ENCODE assay signal across 1 cellular context in genomic region chr22:43393132-43393844, GRCh38.
TF ChIP-seq lines count a peak whose summit lies in the region.

No MANE protein-coding gene starts in this region.

TF ChIP-seq in HEK293, 187 proteins besides CTCF, POLR2A, EP300 and RAD21 (continued from another document):
- TF ChIP-seq PRDM10 (tag by site-specific recombination; IDR thresholded peaks at IDR 0.05): peak; percentile 69
- TF ChIP-seq ZNF701 (tag by site-specific recombination; IDR thresholded peaks at IDR 0.05): peak; percentile 86; the same call in 1 of the 2 replicates
- no peak for TF ChIP-seq ZNF561 (tag by site-specific recombination; IDR thresholded peaks at IDR 0.05; ENCODE audit: borderline replicate concordance)
- TF ChIP-seq GLIS1 (tag by site-specific recombination; IDR thresholded peaks at IDR 0.05): peak; percentile 29
- TF ChIP-seq, protein P1, sequence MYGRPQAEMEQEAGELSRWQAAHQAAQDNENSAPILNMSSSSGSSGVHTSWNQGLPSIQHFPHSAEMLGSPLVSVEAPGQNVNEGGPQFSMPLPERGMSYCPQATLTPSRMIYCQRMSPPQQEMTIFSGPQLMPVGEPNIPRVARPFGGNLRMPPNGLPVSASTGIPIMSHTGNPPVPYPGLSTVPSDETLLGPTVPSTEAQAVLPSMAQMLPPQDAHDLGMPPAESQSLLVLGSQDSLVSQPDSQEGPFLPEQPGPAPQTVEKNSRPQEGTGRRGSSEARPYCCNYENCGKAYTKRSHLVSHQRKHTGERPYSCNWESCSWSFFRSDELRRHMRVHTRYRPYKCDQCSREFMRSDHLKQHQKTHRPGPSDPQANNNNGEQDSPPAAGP (tag by site-specific recombination; IDR thresholded peaks at IDR 0.05): peak; percentile 54; the same call in 1 of the 2 replicates
- TF ChIP-seq, protein P2, sequence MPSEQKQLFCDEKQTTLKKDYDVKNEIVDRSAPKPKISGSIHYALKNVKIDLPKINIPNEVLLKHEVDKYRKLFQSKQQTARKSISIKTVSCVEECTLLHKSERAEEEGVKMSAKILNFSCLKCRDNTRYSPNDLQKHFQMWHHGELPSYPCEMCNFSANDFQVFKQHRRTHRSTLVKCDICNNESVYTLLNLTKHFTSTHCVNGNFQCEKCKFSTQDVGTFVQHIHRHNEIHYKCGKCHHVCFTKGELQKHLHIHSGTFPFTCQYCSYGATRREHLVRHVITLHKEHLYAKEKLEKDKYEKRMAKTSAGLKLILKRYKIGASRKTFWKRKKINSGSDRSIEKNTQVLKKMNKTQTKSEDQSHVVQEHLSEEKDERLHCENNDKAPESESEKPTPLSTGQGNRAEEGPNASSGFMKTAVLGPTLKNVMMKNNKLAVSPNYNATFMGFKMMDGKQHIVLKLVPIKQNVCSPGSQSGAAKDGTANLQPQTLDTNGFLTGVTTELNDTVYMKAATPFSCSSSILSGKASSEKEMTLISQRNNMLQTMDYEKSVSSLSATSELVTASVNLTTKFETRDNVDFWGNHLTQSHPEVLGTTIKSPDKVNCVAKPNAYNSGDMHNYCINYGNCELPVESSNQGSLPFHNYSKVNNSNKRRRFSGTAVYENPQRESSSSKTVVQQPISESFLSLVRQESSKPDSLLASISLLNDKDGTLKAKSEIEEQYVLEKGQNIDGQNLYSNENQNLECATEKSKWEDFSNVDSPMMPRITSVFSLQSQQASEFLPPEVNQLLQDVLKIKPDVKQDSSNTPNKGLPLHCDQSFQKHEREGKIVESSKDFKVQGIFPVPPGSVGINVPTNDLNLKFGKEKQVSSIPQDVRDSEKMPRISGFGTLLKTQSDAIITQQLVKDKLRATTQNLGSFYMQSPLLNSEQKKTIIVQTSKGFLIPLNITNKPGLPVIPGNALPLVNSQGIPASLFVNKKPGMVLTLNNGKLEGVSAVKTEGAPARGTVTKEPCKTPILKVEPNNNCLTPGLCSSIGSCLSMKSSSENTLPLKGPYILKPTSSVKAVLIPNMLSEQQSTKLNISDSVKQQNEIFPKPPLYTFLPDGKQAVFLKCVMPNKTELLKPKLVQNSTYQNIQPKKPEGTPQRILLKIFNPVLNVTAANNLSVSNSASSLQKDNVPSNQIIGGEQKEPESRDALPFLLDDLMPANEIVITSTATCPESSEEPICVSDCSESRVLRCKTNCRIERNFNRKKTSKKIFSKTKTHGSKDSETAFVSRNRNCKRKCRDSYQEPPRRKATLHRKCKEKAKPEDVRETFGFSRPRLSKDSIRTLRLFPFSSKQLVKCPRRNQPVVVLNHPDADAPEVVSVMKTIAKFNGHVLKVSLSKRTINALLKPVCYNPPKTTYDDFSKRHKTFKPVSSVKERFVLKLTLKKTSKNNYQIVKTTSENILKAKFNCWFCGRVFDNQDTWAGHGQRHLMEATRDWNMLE (tag by site-specific recombination; conservative IDR thresholded peaks at IDR 0.05; ENCODE audit: low read depth): 0 out of 2 replicates have a peak, but pooled peaks have one; percentile 26
- peak; percentile 88 for TF ChIP-seq ZNF692 (tag by site-specific recombination; IDR thresholded peaks at IDR 0.05)
- peak; percentile 58 for TF ChIP-seq PATZ1 (tag by site-specific recombination; IDR thresholded peaks at IDR 0.05)
- TF ChIP-seq ZFP69B (tag by site-specific recombination; IDR thresholded peaks at IDR 0.05): peak; percentile 69
- TF ChIP-seq ZNF140 (tag by site-specific recombination; IDR thresholded peaks at IDR 0.05): no peak
- TF ChIP-seq GLIS2 (tag by site-specific recombination; IDR thresholded peaks at IDR 0.05): 0 out of 2 replicates have a peak, but pooled peaks have one; percentile 36
- 0 out of 2 replicates have a peak, but pooled peaks have one; percentile 28 for TF ChIP-seq PRDM4 (tag by site-specific recombination; IDR thresholded peaks at IDR 0.05)
- 0 out of 2 replicates have a peak, but pooled peaks have one; percentile 23 for TF ChIP-seq ZBTB20 (tag by site-specific recombination; IDR thresholded peaks at IDR 0.05)
- peak; percentile 82 for TF ChIP-seq ZIC2 (tag by site-specific recombination; IDR thresholded peaks at IDR 0.05)
- TF ChIP-seq SCRT2 (tag by site-specific recombination; IDR thresholded peaks at IDR 0.05): peak; percentile 64
- no peak for TF ChIP-seq ZNF585B (tag by site-specific recombination; IDR thresholded peaks at IDR 0.05)
